Comparison of ENCODE assay signal across 14 cellular contexts in genomic region chr1:89128003-89128458, GRCh38. TPM values are rescaled to one million over a fixed set of nuclear protein-coding genes. Genes with fewer than 3 reads are reported as not detected.
A peak's percentile ranks its signal among the peaks of the same experiment; 100 is the strongest.
DNase-seq lines count a peak whose midpoint lies in the region; ATAC-seq, FAIRE-seq and TF ChIP-seq lines count a peak whose summit lies in the region.
"Not testable (repeated sequence)": the region's sequence is repeated elsewhere in the genome, so short reads cannot be mapped to it uniquely, and the experiment has no call there.
"Had no signal": no experiment of that assay in that cellular context is flagged by ENCODE, and none has a peak within 500 bp of the region (broad histone marks: within the 10 kb centered on the region; RNA-seq: fewer than 3 reads in every experiment).

No MANE protein-coding gene starts in this region.

- H3K79me2 ChIP-seq in HepG2 (ENCODE audit: insufficient read depth, low read length), result not testable (repeated sequence)

- DNase-seq in DMS53 (lab: John Stamatoyannopoulos, UW) (peak; percentile 38), posterior vena cava (ENCODE audit: low spot score) (peak; percentile 80), aorta (peak; percentile 49 to 57)
- not testable (repeated sequence) for DNase-seq in activated CD4-positive, alpha-beta T cell treated with anti-CD3 and anti-CD28 coated beads, Interleukin-2, amount 10 ng/mL, durations not matched to agents 7 days and 5 days; HepG2 (ENCODE audit: low spot score)

- H3K4me1 ChIP-seq in HepG2 (ENCODE audit: insufficient read depth, low read length) (peaks cover 27% of the 10 kb centered on the region), aorta (ENCODE audit: control insufficient read depth in 1 of 2, insufficient read depth in 2 of 2, low read length in 2 of 2) (peaks cover 3 to 11% of the 10 kb centered on the region in 2 donors)

- intact Hi-C loops in dendritic cell treated with granulocyte-macrophage colony-stimulating factor and Interleukin-4, amounts not matched to agents 40 ng/mL and 50 ng/mL, for 4 days (cut with micrococcal nuclease); HepG2 (cut with micrococcal nuclease; ENCODE audit: unreplicated experiment); posterior vena cava (cut with DNase I); aorta (cut with DNase I): not testable (repeated sequence)

- BruUV-seq in HepG2 (replicated peaks; lab: Mats Ljungman, UMichigan), result not testable (repeated sequence)

- in situ Hi-C loops in HepG2 (cut with HindIII; ENCODE audit: extremely low pct_ligation_motif_present, low pct_unique_long_range_greater_than_20kb), result not testable (repeated sequence)

- WGBS in HepG2 (ENCODE audit: low lambda C conversion rate), result no CpG with 5 or more reads among the region's 31 CpGs
- WGBS in aorta, 2 donors, result 97% methylated on average over 30 to 31 of the region's 31 CpGs

- H3K9me3 Mint-ChIP-seq in activated CD4-positive, alpha-beta T cell treated with anti-CD3 and anti-CD28 coated beads, Interleukin-2, amount 10 ng/mL, durations not matched to agents 7 days and 5 days, result peaks cover 12% of the 10 kb centered on the region
- not testable (repeated sequence) for H3K9me3 Mint-ChIP-seq in activated naive CD8-positive, alpha-beta T cell (ENCODE audit: low read depth); dendritic cell treated with granulocyte-macrophage colony-stimulating factor and Interleukin-4, amounts not matched to agents 40 ng/mL and 50 ng/mL, for 4 days; stimulated activated naive CD8-positive, alpha-beta T cell treated with anti-CD3 and anti-CD28 coated beads, Interleukin-15, Interleukin-2, amounts not matched to agents 100 ng/mL and 50 ng/mL, for 24 hours

- POLR2A ChIA-PET in activated CD4-positive, alpha-beta T cell treated with anti-CD3 and anti-CD28 coated beads, Interleukin-2, amount 10 ng/mL, durations not matched to agents 7 days and 5 days (lab: Charles Lee), result interaction anchor here (1.0 to 1.8 kb wide), 2 partner anchors 72 to 182 kb away, joined by 3 to 4 read pairs; no protein-coding TSS in a partner anchor
- POLR2A ChIA-PET in HepG2 (lab: Yijun Ruan, JAX), result not testable (repeated sequence)

- H3K27me3 Mint-ChIP-seq in activated CD4-positive, alpha-beta T cell treated with anti-CD3 and anti-CD28 coated beads, Interleukin-2, amount 10 ng/mL, durations not matched to agents 7 days and 5 days; activated naive CD8-positive, alpha-beta T cell; dendritic cell treated with granulocyte-macrophage colony-stimulating factor and Interleukin-4, amounts not matched to agents 40 ng/mL and 50 ng/mL, for 4 days; stimulated activated naive CD8-positive, alpha-beta T cell treated with anti-CD3 and anti-CD28 coated beads, Interleukin-15, Interleukin-2, amounts not matched to agents 100 ng/mL and 50 ng/mL, for 24 hours: not testable (repeated sequence)

- CTCF ChIA-PET in activated CD4-positive, alpha-beta T cell treated with anti-CD3 and anti-CD28 coated beads, Interleukin-2, amount 10 ng/mL, durations not matched to agents 7 days and 5 days (lab: Charles Lee); HepG2 (lab: Yijun Ruan, JAX; ENCODE audit: low intra/inter-chr PET ratio, low total read pairs): not testable (repeated sequence)

- peaks cover 51% of the 10 kb centered on the region for H3K36me3 Mint-ChIP-seq in activated CD4-positive, alpha-beta T cell treated with anti-CD3 and anti-CD28 coated beads, Interleukin-2, amount 10 ng/mL, durations not matched to agents 7 days and 5 days (ENCODE audit: low read depth)
- H3K36me3 Mint-ChIP-seq in activated naive CD8-positive, alpha-beta T cell, result peaks cover 15% of the 10 kb centered on the region
- not testable (repeated sequence) for H3K36me3 Mint-ChIP-seq in dendritic cell treated with granulocyte-macrophage colony-stimulating factor and Interleukin-4, amounts not matched to agents 40 ng/mL and 50 ng/mL, for 4 days (ENCODE audit: low read depth)
- H3K36me3 Mint-ChIP-seq in stimulated activated naive CD8-positive, alpha-beta T cell treated with anti-CD3 and anti-CD28 coated beads, Interleukin-15, Interleukin-2, amounts not matched to agents 100 ng/mL and 50 ng/mL, for 24 hours (ENCODE audit: low read depth), result peaks cover 16% of the 10 kb centered on the region

- not testable (repeated sequence) for H3K27ac ChIP-seq in HepG2 (ENCODE audit: extremely low read length, insufficient read depth, low read length); aorta (ENCODE audit: low read depth in 1 of 2, low read length in 2 of 2)

- not testable (repeated sequence) for TF ChIP-seq RAD21 in HepG2 (CRISPR knock-in tag; IDR thresholded peaks at IDR 0.05)

- H3K36me3 ChIP-seq in HepG2 (replicated peaks in 1 of 2; ENCODE audit: control insufficient read depth in 1 of 2, insufficient read depth in 2 of 2, low read length in 2 of 2); aorta (ENCODE audit: control insufficient read depth in 1 of 2, insufficient read depth in 2 of 2, low read length in 1 of 2): not testable (repeated sequence)

- H3K27me3 ChIP-seq in HepG2 (ENCODE audit: control insufficient read depth in 1 of 2, insufficient read depth in 2 of 2, low read length in 2 of 2); aorta (ENCODE audit: control insufficient read depth in 1 of 2, insufficient read depth in 2 of 2, low read length in 1 of 2): not testable (repeated sequence)

- TF ChIP-seq POLR2A in HepG2 (IDR thresholded peaks at IDR 0.05; ENCODE audit: insufficient read depth in 1 of 2, low read depth in 2 of 2, low read length in 2 of 2), result not testable (repeated sequence)

- not testable (repeated sequence) for TF ChIP-seq EP300 in HepG2 (IDR thresholded peaks at IDR 0.05; ENCODE audit: low read depth in 2 of 2, low read length in 2 of 2); HepG2 (CRISPR knock-in tag; IDR thresholded peaks at IDR 0.05; ENCODE audit: borderline replicate concordance)

- not testable (repeated sequence) for H3K9me3 ChIP-seq in HepG2 (ENCODE audit: low read length); aorta (ENCODE audit: control insufficient read depth, low read length)

- 0 out of 2 replicates have a peak overlapping the region, but pooled peaks have one; percentile 63 for H3K4me2 ChIP-seq in HepG2 (ENCODE audit: low read depth, low read length)

- not testable (repeated sequence) for H4K20me1 ChIP-seq in HepG2 (ENCODE audit: insufficient read depth, low read length)

- H3K4me3 Mint-ChIP-seq in activated CD4-positive, alpha-beta T cell treated with anti-CD3 and anti-CD28 coated beads, Interleukin-2, amount 10 ng/mL, durations not matched to agents 7 days and 5 days; dendritic cell treated with granulocyte-macrophage colony-stimulating factor and Interleukin-4, amounts not matched to agents 40 ng/mL and 50 ng/mL, for 4 days; stimulated activated naive CD8-positive, alpha-beta T cell treated with anti-CD3 and anti-CD28 coated beads, Interleukin-15, Interleukin-2, amounts not matched to agents 100 ng/mL and 50 ng/mL, for 24 hours: not testable (repeated sequence)
- H3K4me3 Mint-ChIP-seq in activated naive CD8-positive, alpha-beta T cell, result peak overlapping the region; percentile 100

- H3K9ac ChIP-seq in HepG2 (ENCODE audit: insufficient read depth, low read depth, low read length), result not testable (repeated sequence)

- peak overlapping the region; percentile 99 for H3K27ac Mint-ChIP-seq in activated CD4-positive, alpha-beta T cell treated with anti-CD3 and anti-CD28 coated beads, Interleukin-2, amount 10 ng/mL, durations not matched to agents 7 days and 5 days
- peak overlapping the region; percentile 100 for H3K27ac Mint-ChIP-seq in activated naive CD8-positive, alpha-beta T cell
- H3K27ac Mint-ChIP-seq in dendritic cell treated with granulocyte-macrophage colony-stimulating factor and Interleukin-4, amounts not matched to agents 40 ng/mL and 50 ng/mL, for 4 days, result peak overlapping the region; percentile 80
- peak overlapping the region; percentile 98 for H3K27ac Mint-ChIP-seq in stimulated activated naive CD8-positive, alpha-beta T cell treated with anti-CD3 and anti-CD28 coated beads, Interleukin-15, Interleukin-2, amounts not matched to agents 100 ng/mL and 50 ng/mL, for 24 hours

- FAIRE-seq in HepG2 (lab: Jason Lieb, UNC), result not testable (repeated sequence)

- not testable (repeated sequence) for H2AFZ ChIP-seq in HepG2 (ENCODE audit: low read length)

- H3K4me3 ChIP-seq in HepG2 (replicated peaks in 1 of 3; ENCODE audit: insufficient read depth in 1 of 3, low read depth in 2 of 3, low read length in 3 of 3); aorta (ENCODE audit: low read length in 2 of 2): not testable (repeated sequence)

- not testable (repeated sequence) for ATAC-seq in HepG2; aorta (ENCODE audit: low FRiP score)

- peaks cover 39% of the 10 kb centered on the region for H3K4me1 Mint-ChIP-seq in activated CD4-positive, alpha-beta T cell treated with anti-CD3 and anti-CD28 coated beads, Interleukin-2, amount 10 ng/mL, durations not matched to agents 7 days and 5 days
- peaks cover 54% of the 10 kb centered on the region for H3K4me1 Mint-ChIP-seq in activated naive CD8-positive, alpha-beta T cell (ENCODE audit: low read depth)
- peaks cover 58% of the 10 kb centered on the region for H3K4me1 Mint-ChIP-seq in dendritic cell treated with granulocyte-macrophage colony-stimulating factor and Interleukin-4, amounts not matched to agents 40 ng/mL and 50 ng/mL, for 4 days (ENCODE audit: low read depth)
- H3K4me1 Mint-ChIP-seq in stimulated activated naive CD8-positive, alpha-beta T cell treated with anti-CD3 and anti-CD28 coated beads, Interleukin-15, Interleukin-2, amounts not matched to agents 100 ng/mL and 50 ng/mL, for 24 hours (ENCODE audit: low read depth), result peaks cover 56% of the 10 kb centered on the region

- TF ChIP-seq CTCF in HepG2 (CRISPR knock-in tag; IDR thresholded peaks at IDR 0.05), result not testable (repeated sequence)

RNA-seq across cellular contexts. Expression of gene GBP2, which starts 2.1 kb away (rescaled TPM):
- total RNA-seq in activated CD4-positive, alpha-beta T cell treated with anti-CD3 and anti-CD28 coated beads, Interleukin-2, amount 10 ng/mL, durations not matched to agents 7 days and 5 days, result 100 to 1,000 TPM; 237 to 270 TPM
- total RNA-seq in HepG2 (2016; rRNA removed; fragmentation: Illumina TruSeq; extraction: Trizol) (5.1 and 6.6 TPM in 2 replicates), posterior vena cava (10 to 100 TPM; 58.3 to 71.9 TPM), aorta (100 to 1,000 TPM; 110 to 123 TPM)
- 0.51 and 0.53 TPM in 2 replicates for total RNA-seq in HepG2 (2016; cell fraction: cytosol; rRNA removed; fragmentation: Illumina TruSeq; extraction: Trizol; ENCODE audit: low read depth)
- total RNA-seq in HepG2 (2016; cell fraction: insoluble cytoplasmic fraction; rRNA removed; fragmentation: Illumina TruSeq; extraction: Trizol), result 4.8 and 7.1 TPM in 2 replicates
- 0.86 and 1.2 TPM in 2 replicates for total RNA-seq in HepG2 (2016; cell fraction: membrane; rRNA removed; fragmentation: Illumina TruSeq; extraction: Trizol)
- 3.4 and 3.8 TPM in 2 replicates for total RNA-seq in HepG2 (2016; cell fraction: nucleus; rRNA removed; fragmentation: Illumina TruSeq; extraction: Trizol)
- polyA plus RNA-seq in HepG2 (2011; rRNA removed) (6.2 and 7.3 TPM in 2 replicates), aorta (100 to 1,000 TPM in 1 of 2 donors, 10 to 100 TPM in 1; 67.6 to 217 TPM)
- polyA plus RNA-seq in HepG2 (2011; cell fraction: cytosol; rRNA removed), result 5.1 and 8.2 TPM in 2 replicates
- polyA plus RNA-seq in HepG2 (2011; cell fraction: nucleus; rRNA removed), result 3.9 and 5.4 TPM in 2 replicates
- 11.6 and 25.8 TPM in 2 replicates for polyA plus RNA-seq in HepG2 (2012)
- 0.31 and 0.38 TPM in 2 replicates for polyA plus RNA-seq in HepG2 (2016; cell fraction: cytosol; fragmentation: Illumina TruSeq; extraction: Trizol; ENCODE audit: low read depth)
- polyA plus RNA-seq in HepG2 (2016; cell fraction: insoluble cytoplasmic fraction; fragmentation: Illumina TruSeq; extraction: Trizol; ENCODE audit: low read depth), result 4.5 and 5.3 TPM in 2 replicates
- polyA plus RNA-seq in HepG2 (2016; cell fraction: membrane; fragmentation: Illumina TruSeq; extraction: Trizol; ENCODE audit: low read depth), result 0.63 and 1.6 TPM in 2 replicates
- 3.5 and 3.7 TPM in 2 replicates for polyA plus RNA-seq in HepG2 (2016; cell fraction: nucleus; fragmentation: Illumina TruSeq; extraction: Trizol; ENCODE audit: insufficient read depth, low read depth)
- polyA minus RNA-seq in HepG2 (2011; rRNA and poly(A)+ RNA removed; ENCODE audit: low replicate concordance), result 4.0 and 4.2 TPM in 2 replicates
- 3.3 and 6.6 TPM in 2 replicates for polyA minus RNA-seq in HepG2 (2011; cell fraction: cytosol; rRNA and poly(A)+ RNA removed)
- polyA minus RNA-seq in HepG2 (2011; cell fraction: nucleus; rRNA and poly(A)+ RNA removed), result 9.0 and 14.0 TPM in 2 replicates

RNA-seq across cellular contexts. Expression of gene GBP7, which starts 47.8 kb away (rescaled TPM):
- total RNA-seq in activated CD4-positive, alpha-beta T cell treated with anti-CD3 and anti-CD28 coated beads, Interleukin-2, amount 10 ng/mL, durations not matched to agents 7 days and 5 days, result not detected
- not detected in 2 replicates for total RNA-seq in HepG2 (2016; rRNA removed; fragmentation: Illumina TruSeq; extraction: Trizol)
- not detected in 2 replicates for total RNA-seq in HepG2 (2016; cell fraction: cytosol; rRNA removed; fragmentation: Illumina TruSeq; extraction: Trizol; ENCODE audit: low read depth)
- total RNA-seq in HepG2 (2016; cell fraction: insoluble cytoplasmic fraction; rRNA removed; fragmentation: Illumina TruSeq; extraction: Trizol), result not detected in 2 replicates
- total RNA-seq in HepG2 (2016; cell fraction: membrane; rRNA removed; fragmentation: Illumina TruSeq; extraction: Trizol), result not detected in 2 replicates
- total RNA-seq in HepG2 (2016; cell fraction: nucleus; rRNA removed; fragmentation: Illumina TruSeq; extraction: Trizol), result not detected in 2 replicates
- not detected in 2 replicates for polyA plus RNA-seq in HepG2 (2011; rRNA removed)
- not detected in 2 replicates for polyA plus RNA-seq in HepG2 (2011; cell fraction: cytosol; rRNA removed)
- polyA plus RNA-seq in HepG2 (2011; cell fraction: nucleus; rRNA removed), result not detected in 2 replicates
- not detected in 2 replicates for polyA plus RNA-seq in HepG2 (2012)
- polyA plus RNA-seq in HepG2 (2016; cell fraction: cytosol; fragmentation: Illumina TruSeq; extraction: Trizol; ENCODE audit: low read depth), result not detected in 2 replicates
- not detected in 2 replicates for polyA plus RNA-seq in HepG2 (2016; cell fraction: insoluble cytoplasmic fraction; fragmentation: Illumina TruSeq; extraction: Trizol; ENCODE audit: low read depth)
- not detected in 2 replicates for polyA plus RNA-seq in HepG2 (2016; cell fraction: membrane; fragmentation: Illumina TruSeq; extraction: Trizol; ENCODE audit: low read depth)
- polyA plus RNA-seq in HepG2 (2016; cell fraction: nucleus; fragmentation: Illumina TruSeq; extraction: Trizol; ENCODE audit: insufficient read depth, low read depth), result not detected in 2 replicates
- not detected in 2 replicates for polyA minus RNA-seq in HepG2 (2011; rRNA and poly(A)+ RNA removed; ENCODE audit: low replicate concordance)
- polyA minus RNA-seq in HepG2 (2011; cell fraction: cytosol; rRNA and poly(A)+ RNA removed), result not detected in 2 replicates
- polyA minus RNA-seq in HepG2 (2011; cell fraction: nucleus; rRNA and poly(A)+ RNA removed), result not detected in 2 replicates
- not detected for total RNA-seq in posterior vena cava
- total RNA-seq in aorta, result under 1 TPM in 1 of 2 donors, not detected in 1; 0.21 TPM
- not detected for polyA plus RNA-seq in aorta
- total RNA-seq: endothelial cell of umbilical vein, HT1080, NCI-H460, osteoblast, Right ventricle myocardium inferior, temporal lobe had no signal
- polyA plus RNA-seq: endothelial cell of umbilical vein had no signal

Comparison
In these comparisons a context has a peak if more than half of its experiments do, and no peak if none do; other contexts are left out.
1. RNA of gene GBP2, which starts 2.1 kb away (total RNA-seq): 237 to 270 TPM in activated CD4-positive, alpha-beta T cell treated with anti-CD3 and anti-CD28 coated beads, Interleukin-2, amount 10 ng/mL, durations not matched to agents 7 days and 5 days, 110 to 123 TPM in aorta and 58.3 to 71.9 TPM in posterior vena cava; 0.51 to 7.1 TPM in HepG2; every median in the first group is over 4 times any median in the second.
2. Peak in every context shown above with its lines, with median percentiles within 50 percentile points of each other: H3K27ac Mint-ChIP-seq.